ENCODE assay signal across 1 cellular context in genomic region chr16:31073073-31073822, GRCh38.
A peak's percentile ranks its signal among the peaks of the same experiment; 100 is the strongest.
TF ChIP-seq lines count a peak whose summit lies in the region.

No MANE protein-coding gene starts in this region.

TF ChIP-seq in K562, 482 proteins besides CTCF, POLR2A, EP300 and RAD21 (continued from another document and continues in another):
- TF ChIP-seq CREB3L1 (IDR thresholded peaks at IDR 0.05; ENCODE audit: borderline replicate concordance, low read depth) (peak; percentile 89), TAF1 (IDR thresholded peaks at IDR 0.05; ENCODE audit: control insufficient read depth, extremely low read depth, insufficient read depth, low read length, severe bottlenecking) (peak; percentile 53), CBFA2T3 (IDR thresholded peaks at IDR 0.05) (no peak), GTF3C2 (IDR thresholded peaks at IDR 0.05; ENCODE audit: borderline replicate concordance, extremely low read depth, insufficient read length) (no peak), ATF6 (CRISPR knock-in tag; IDR thresholded peaks at IDR 0.05) (no peak), NCOA6 (IDR thresholded peaks at IDR 0.05) (no peak), ZNF395 (CRISPR knock-in tag; IDR thresholded peaks at IDR 0.05) (peak; percentile 84), TEAD4 (IDR thresholded peaks at IDR 0.05; ENCODE audit: low read length) (0 out of 2 replicates have a peak, but pooled peaks have one; percentile 3), TEAD4 (CRISPR knock-in tag; IDR thresholded peaks at IDR 0.05; ENCODE audit: borderline replicate concordance) (no peak), TCF15 (CRISPR knock-in tag; IDR thresholded peaks at IDR 0.05) (no peak), CBX3 (IDR thresholded peaks at IDR 0.05; ENCODE audit: borderline replicate concordance in 1 of 2, low read length in 2 of 2) (0 out of 3 replicates have a peak, but pooled peaks of 1 of the 2 experiments have one; percentile 20), MAZ (CRISPR knock-in tag; conservative IDR thresholded peaks at IDR 0.05 in 1 of 2, IDR thresholded peaks at IDR 0.05 in 1 of 2) (peak; percentile 98 to 100), ZNF212 (CRISPR knock-in tag; IDR thresholded peaks at IDR 0.05) (0 out of 2 replicates have a peak, but pooled peaks have one; percentile 69), ZBTB7A (IDR thresholded peaks at IDR 0.05; ENCODE audit: borderline replicate concordance, control insufficient read depth, low read depth, low read length) (peak; percentile 57), RB1 (IDR thresholded peaks at IDR 0.05; ENCODE audit: low read depth) (peak; percentile 82), RBM22 (IDR thresholded peaks at IDR 0.05; ENCODE audit: low read depth, low read length, poor library complexity, severe bottlenecking) (peak; percentile 67), LCOR (CRISPR knock-in tag; IDR thresholded peaks at IDR 0.05) (peak; percentile 50; the same call in 1 of the 2 replicates), SNRNP70 (optimal IDR thresholded peaks at IDR 0.05; ENCODE audit: low read depth, low read length) (no peak), FOXM1 (IDR thresholded peaks at IDR 0.05; ENCODE audit: low read depth) (peak; percentile 98), FOXM1 (CRISPR knock-in tag; IDR thresholded peaks at IDR 0.05; ENCODE audit: low read depth) (0 out of 2 replicates have a peak, but pooled peaks have one; percentile 81), BRD4 (IDR thresholded peaks at IDR 0.05) (peak; percentile 90), MIER1 (IDR thresholded peaks at IDR 0.05; ENCODE audit: low read depth) (peak; percentile 15; the same call in 1 of the 2 replicates)
- TF ChIP-seq, protein P1, sequence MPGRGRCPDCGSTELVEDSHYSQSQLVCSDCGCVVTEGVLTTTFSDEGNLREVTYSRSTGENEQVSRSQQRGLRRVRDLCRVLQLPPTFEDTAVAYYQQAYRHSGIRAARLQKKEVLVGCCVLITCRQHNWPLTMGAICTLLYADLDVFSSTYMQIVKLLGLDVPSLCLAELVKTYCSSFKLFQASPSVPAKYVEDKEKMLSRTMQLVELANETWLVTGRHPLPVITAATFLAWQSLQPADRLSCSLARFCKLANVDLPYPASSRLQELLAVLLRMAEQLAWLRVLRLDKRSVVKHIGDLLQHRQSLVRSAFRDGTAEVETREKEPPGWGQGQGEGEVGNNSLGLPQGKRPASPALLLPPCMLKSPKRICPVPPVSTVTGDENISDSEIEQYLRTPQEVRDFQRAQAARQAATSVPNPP (IDR thresholded peaks at IDR 0.05; ENCODE audit: borderline replicate concordance, insufficient read depth, insufficient read length), result no peak
- TF ChIP-seq, protein P2, sequence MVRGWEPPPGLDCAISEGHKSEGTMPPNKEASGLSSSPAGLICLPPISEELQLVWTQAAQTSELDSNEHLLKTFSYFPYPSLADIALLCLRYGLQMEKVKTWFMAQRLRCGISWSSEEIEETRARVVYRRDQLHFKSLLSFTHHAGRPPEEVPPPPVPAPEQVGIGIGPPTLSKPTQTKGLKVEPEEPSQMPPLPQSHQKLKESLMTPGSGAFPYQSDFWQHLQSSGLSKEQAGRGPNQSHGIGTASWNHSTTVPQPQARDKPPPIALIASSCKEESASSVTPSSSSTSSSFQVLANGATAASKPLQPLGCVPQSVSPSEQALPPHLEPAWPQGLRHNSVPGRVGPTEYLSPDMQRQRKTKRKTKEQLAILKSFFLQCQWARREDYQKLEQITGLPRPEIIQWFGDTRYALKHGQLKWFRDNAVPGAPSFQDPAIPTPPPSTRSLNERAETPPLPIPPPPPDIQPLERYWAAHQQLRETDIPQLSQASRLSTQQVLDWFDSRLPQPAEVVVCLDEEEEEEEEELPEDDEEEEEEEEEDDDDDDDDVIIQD (CRISPR knock-in tag; IDR thresholded peaks at IDR 0.05), result no peak
- TF ChIP-seq, protein P3, sequence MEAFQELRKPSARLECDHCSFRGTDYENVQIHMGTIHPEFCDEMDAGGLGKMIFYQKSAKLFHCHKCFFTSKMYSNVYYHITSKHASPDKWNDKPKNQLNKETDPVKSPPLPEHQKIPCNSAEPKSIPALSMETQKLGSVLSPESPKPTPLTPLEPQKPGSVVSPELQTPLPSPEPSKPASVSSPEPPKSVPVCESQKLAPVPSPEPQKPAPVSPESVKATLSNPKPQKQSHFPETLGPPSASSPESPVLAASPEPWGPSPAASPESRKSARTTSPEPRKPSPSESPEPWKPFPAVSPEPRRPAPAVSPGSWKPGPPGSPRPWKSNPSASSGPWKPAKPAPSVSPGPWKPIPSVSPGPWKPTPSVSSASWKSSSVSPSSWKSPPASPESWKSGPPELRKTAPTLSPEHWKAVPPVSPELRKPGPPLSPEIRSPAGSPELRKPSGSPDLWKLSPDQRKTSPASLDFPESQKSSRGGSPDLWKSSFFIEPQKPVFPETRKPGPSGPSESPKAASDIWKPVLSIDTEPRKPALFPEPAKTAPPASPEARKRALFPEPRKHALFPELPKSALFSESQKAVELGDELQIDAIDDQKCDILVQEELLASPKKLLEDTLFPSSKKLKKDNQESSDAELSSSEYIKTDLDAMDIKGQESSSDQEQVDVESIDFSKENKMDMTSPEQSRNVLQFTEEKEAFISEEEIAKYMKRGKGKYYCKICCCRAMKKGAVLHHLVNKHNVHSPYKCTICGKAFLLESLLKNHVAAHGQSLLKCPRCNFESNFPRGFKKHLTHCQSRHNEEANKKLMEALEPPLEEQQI (IDR thresholded peaks at IDR 0.05), result 0 out of 2 replicates have a peak, but pooled peaks have one; percentile 26
- TF ChIP-seq, protein P4, sequence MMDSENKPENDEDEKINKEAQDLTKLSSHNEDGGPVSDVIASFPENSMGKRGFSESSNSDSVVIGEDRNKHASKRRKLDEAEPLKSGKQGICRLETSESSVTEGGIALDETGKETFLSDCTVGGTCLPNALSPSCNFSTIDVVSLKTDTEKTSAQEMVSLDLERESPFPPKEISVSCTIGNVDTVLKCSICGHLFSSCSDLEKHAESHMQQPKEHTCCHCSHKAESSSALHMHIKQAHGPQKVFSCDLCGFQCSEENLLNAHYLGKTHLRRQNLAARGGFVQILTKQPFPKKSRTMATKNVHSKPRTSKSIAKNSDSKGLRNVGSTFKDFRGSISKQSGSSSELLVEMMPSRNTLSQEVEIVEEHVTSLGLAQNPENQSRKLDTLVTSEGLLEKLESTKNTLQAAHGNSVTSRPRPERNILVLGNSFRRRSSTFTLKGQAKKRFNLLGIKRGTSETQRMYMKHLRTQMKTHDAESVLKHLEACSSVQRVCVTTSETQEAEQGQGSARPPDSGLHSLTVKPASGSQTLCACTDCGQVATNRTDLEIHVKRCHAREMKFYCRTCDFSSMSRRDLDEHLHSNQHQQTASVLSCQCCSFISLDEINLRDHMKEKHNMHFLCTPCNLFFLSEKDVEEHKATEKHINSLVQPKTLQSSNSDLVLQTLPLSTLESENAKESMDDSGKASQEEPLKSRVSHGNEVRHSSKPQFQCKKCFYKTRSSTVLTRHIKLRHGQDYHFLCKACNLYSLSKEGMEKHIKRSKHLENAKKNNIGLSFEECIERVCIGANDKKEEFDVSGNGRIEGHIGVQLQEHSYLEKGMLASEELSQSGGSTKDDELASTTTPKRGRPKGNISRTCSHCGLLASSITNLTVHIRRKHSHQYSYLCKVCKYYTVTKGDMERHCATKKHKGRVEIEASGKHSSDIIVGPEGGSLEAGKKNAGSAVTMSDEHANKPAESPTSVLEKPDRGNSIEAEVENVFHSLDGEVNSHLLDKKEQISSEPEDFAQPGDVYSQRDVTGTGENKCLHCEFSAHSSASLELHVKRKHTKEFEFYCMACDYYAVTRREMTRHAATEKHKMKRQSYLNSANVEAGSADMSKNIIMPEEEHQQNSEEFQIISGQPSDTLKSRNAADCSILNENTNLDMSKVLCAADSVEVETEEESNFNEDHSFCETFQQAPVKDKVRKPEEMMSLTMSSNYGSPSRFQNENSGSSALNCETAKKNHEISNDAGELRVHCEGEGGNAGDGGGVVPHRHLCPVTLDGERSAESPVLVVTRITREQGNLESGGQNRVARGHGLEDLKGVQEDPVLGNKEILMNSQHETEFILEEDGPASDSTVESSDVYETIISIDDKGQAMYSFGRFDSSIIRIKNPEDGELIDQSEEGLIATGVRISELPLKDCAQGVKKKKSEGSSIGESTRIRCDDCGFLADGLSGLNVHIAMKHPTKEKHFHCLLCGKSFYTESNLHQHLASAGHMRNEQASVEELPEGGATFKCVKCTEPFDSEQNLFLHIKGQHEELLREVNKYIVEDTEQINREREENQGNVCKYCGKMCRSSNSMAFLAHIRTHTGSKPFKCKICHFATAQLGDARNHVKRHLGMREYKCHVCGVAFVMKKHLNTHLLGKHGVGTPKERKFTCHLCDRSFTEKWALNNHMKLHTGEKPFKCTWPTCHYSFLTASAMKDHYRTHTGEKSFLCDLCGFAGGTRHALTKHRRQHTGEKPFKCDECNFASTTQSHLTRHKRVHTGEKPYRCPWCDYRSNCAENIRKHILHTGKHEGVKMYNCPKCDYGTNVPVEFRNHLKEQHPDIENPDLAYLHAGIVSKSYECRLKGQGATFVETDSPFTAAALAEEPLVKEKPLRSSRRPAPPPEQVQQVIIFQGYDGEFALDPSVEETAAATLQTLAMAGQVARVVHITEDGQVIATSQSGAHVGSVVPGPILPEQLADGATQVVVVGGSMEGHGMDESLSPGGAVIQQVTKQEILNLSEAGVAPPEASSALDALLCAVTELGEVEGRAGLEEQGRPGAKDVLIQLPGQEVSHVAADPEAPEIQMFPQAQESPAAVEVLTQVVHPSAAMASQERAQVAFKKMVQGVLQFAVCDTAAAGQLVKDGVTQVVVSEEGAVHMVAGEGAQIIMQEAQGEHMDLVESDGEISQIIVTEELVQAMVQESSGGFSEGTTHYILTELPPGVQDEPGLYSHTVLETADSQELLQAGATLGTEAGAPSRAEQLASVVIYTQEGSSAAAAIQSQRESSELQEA (IDR thresholded peaks at IDR 0.05; ENCODE audit: low read depth), result 0 out of 2 replicates have a peak, but pooled peaks have one; percentile 49
